In the genomic region with DNA sequence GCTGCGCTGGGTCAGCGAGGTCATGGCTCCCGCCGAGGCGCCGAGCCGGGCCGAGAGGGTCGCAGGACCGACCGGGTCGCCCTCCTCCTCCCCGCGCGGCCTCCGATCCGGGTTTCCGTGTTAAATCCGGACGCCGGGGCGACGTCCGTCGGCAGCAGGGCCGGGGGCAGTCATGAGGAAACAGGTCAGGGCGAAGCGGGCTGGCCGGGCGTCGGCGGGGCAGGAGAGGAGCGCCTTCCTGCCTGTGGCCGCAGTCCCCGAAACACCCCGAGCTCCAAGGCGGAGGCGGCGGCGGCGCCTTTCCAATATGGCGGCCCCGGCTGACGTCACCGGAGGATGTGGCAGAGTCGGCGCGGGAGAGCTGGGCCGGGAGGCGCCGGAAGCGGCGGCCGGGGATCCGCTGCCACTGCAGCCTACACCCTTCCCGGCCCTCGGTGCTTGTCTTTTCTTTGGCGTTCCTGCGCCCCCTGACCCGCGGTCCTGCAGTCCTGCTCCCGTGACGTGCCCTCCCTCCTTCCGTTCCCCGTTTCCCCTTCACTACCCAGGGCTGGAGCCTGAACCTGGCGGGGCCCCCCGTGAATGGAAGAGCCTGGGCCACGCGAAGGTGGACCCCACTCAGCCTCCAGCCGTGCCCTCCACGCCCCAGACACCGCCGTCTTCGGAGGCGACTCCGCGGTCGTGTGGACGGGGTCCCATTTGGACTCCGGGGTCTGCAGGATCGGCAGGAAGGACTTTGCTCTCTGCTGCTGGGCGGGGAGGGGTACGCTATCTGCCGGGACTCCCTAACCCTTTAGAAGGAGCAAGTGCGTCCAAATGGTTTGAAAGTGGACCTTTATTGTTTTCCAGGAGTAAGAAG, we compare ENCODE assay signal across 1 cellular context.
TF ChIP-seq lines count a peak whose summit lies in the region.

A gene (minus strand): TSS at position 309 of the 856 bp plus-strand sequence. CDS start 285 bp downstream, at position 24.

TF ChIP-seq in HEK293, 187 proteins besides CTCF, POLR2A, EP300 and RAD21 (continued from another document and continues in another):
- TF ChIP-seq MZF1 (tag by site-specific recombination; IDR thresholded peaks at IDR 0.05; ENCODE audit: borderline replicate concordance) (no peak; the same call in 1 of the 2 replicates), REPIN1 (tag by site-specific recombination; IDR thresholded peaks at IDR 0.05; ENCODE audit: low read depth) (0 out of 2 replicates have a peak, but pooled peaks have one; percentile 59), ZNF140 (tag by site-specific recombination; IDR thresholded peaks at IDR 0.05) (no peak), ZFP69B (tag by site-specific recombination; IDR thresholded peaks at IDR 0.05) (peak; percentile 100), ZBTB21 (tag by site-specific recombination; IDR thresholded peaks at IDR 0.05) (peak; percentile 90), FEZF1 (tag by site-specific recombination; IDR thresholded peaks at IDR 0.05) (peak; percentile 59), ZIC2 (tag by site-specific recombination; IDR thresholded peaks at IDR 0.05) (peak; percentile 43), HOXC10 (CRISPR knock-in tag; IDR thresholded peaks at IDR 0.05) (no peak), SETDB1 (IDR thresholded peaks at IDR 0.05; ENCODE audit: insufficient read length, low read length) (no peak), ZNF302 (tag by site-specific recombination; IDR thresholded peaks at IDR 0.05; ENCODE audit: low read depth) (no peak), GLIS2 (tag by site-specific recombination; IDR thresholded peaks at IDR 0.05) (peak; percentile 100), ZNF555 (tag by site-specific recombination; conservative IDR thresholded peaks at IDR 0.05) (no peak), ZNF830 (tag by site-specific recombination; IDR thresholded peaks at IDR 0.05; ENCODE audit: low read depth) (no peak), ZNF600 (tag by site-specific recombination; IDR thresholded peaks at IDR 0.05) (peak; percentile 94), ZNF549 (tag by site-specific recombination; IDR thresholded peaks at IDR 0.05) (no peak), ZNF19 (tag by site-specific recombination; IDR thresholded peaks at IDR 0.05; ENCODE audit: low read depth) (no peak), GLIS1 (tag by site-specific recombination; IDR thresholded peaks at IDR 0.05) (peak; percentile 84), ZNF571 (tag by site-specific recombination; IDR thresholded peaks at IDR 0.05) (no peak), ZNF2 (tag by site-specific recombination; IDR thresholded peaks at IDR 0.05) (peak; percentile 93), RBAK (tag by site-specific recombination; IDR thresholded peaks at IDR 0.05) (no peak), ZNF221 (tag by site-specific recombination; IDR thresholded peaks at IDR 0.05; ENCODE audit: borderline replicate concordance) (no peak), ZNF558 (tag by site-specific recombination; IDR thresholded peaks at IDR 0.05) (no peak), KLF16 (tag by site-specific recombination; IDR thresholded peaks at IDR 0.05) (peak; percentile 44), ZNF133 (tag by site-specific recombination; IDR thresholded peaks at IDR 0.05) (no peak), ZNF544 (tag by site-specific recombination; IDR thresholded peaks at IDR 0.05) (no peak), ZNF292 (tag by site-specific recombination; IDR thresholded peaks at IDR 0.05; ENCODE audit: borderline replicate concordance, low read depth) (no peak), ZNF654 (tag by site-specific recombination; IDR thresholded peaks at IDR 0.05; ENCODE audit: low read depth) (no peak), ZNF174 (tag by site-specific recombination; IDR thresholded peaks at IDR 0.05) (no peak), ZNF610 (tag by site-specific recombination; IDR thresholded peaks at IDR 0.05; ENCODE audit: borderline replicate concordance) (peak; percentile 76), ZBTB17 (tag by site-specific recombination; IDR thresholded peaks at IDR 0.05) (peak; percentile 78), ZFP37 (tag by site-specific recombination; IDR thresholded peaks at IDR 0.05) (peak; percentile 97), ZBTB48 (tag by site-specific recombination; IDR thresholded peaks at IDR 0.05) (peak; percentile 79), ZNF138 (tag by site-specific recombination; IDR thresholded peaks at IDR 0.05; ENCODE audit: borderline replicate concordance) (no peak), ZNF670 (tag by site-specific recombination; IDR thresholded peaks at IDR 0.05; ENCODE audit: low read depth) (no peak), ZFHX2 (tag by site-specific recombination; conservative IDR thresholded peaks at IDR 0.05) (peak; percentile 86), ZNF391 (tag by site-specific recombination; IDR thresholded peaks at IDR 0.05; ENCODE audit: borderline replicate concordance, low read depth) (peak; percentile 79), ZNF777 (tag by site-specific recombination; IDR thresholded peaks at IDR 0.05; ENCODE audit: borderline replicate concordance) (no peak), ZNF514 (tag by site-specific recombination; IDR thresholded peaks at IDR 0.05) (no peak)
- TF ChIP-seq, protein P1, sequence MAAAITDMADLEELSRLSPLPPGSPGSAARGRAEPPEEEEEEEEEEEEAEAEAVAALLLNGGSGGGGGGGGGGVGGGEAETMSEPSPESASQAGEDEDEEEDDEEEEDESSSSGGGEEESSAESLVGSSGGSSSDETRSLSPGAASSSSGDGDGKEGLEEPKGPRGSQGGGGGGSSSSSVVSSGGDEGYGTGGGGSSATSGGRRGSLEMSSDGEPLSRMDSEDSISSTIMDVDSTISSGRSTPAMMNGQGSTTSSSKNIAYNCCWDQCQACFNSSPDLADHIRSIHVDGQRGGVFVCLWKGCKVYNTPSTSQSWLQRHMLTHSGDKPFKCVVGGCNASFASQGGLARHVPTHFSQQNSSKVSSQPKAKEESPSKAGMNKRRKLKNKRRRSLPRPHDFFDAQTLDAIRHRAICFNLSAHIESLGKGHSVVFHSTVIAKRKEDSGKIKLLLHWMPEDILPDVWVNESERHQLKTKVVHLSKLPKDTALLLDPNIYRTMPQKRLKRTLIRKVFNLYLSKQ (tag by site-specific recombination; IDR thresholded peaks at IDR 0.05; ENCODE audit: borderline replicate concordance): peak; percentile 82; the same call in 1 of the 2 replicates
- TF ChIP-seq, protein P2, sequence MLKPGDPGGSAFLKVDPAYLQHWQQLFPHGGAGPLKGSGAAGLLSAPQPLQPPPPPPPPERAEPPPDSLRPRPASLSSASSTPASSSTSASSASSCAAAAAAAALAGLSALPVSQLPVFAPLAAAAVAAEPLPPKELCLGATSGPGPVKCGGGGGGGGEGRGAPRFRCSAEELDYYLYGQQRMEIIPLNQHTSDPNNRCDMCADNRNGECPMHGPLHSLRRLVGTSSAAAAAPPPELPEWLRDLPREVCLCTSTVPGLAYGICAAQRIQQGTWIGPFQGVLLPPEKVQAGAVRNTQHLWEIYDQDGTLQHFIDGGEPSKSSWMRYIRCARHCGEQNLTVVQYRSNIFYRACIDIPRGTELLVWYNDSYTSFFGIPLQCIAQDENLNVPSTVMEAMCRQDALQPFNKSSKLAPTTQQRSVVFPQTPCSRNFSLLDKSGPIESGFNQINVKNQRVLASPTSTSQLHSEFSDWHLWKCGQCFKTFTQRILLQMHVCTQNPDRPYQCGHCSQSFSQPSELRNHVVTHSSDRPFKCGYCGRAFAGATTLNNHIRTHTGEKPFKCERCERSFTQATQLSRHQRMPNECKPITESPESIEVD (tag by site-specific recombination; IDR thresholded peaks at IDR 0.05): no peak
- TF ChIP-seq, protein P3, sequence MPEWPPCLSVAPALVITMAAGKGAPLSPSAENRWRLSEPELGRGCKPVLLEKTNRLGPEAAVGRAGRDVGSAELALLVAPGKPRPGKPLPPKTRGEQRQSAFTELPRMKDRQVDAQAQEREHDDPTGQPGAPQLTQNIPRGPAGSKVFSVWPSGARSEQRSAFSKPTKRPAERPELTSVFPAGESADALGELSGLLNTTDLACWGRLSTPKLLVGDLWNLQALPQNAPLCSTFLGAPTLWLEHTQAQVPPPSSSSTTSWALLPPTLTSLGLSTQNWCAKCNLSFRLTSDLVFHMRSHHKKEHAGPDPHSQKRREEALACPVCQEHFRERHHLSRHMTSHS (tag by site-specific recombination; IDR thresholded peaks at IDR 0.05): no peak
- TF ChIP-seq, protein P4, sequence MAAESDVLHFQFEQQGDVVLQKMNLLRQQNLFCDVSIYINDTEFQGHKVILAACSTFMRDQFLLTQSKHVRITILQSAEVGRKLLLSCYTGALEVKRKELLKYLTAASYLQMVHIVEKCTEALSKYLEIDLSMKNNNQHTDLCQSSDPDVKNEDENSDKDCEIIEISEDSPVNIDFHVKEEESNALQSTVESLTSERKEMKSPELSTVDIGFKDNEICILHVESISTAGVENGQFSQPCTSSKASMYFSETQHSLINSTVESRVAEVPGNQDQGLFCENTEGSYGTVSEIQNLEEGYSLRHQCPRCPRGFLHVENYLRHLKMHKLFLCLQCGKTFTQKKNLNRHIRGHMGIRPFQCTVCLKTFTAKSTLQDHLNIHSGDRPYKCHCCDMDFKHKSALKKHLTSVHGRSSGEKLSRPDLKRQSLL (tag by site-specific recombination; IDR thresholded peaks at IDR 0.05): no peak
- TF ChIP-seq, protein P5, sequence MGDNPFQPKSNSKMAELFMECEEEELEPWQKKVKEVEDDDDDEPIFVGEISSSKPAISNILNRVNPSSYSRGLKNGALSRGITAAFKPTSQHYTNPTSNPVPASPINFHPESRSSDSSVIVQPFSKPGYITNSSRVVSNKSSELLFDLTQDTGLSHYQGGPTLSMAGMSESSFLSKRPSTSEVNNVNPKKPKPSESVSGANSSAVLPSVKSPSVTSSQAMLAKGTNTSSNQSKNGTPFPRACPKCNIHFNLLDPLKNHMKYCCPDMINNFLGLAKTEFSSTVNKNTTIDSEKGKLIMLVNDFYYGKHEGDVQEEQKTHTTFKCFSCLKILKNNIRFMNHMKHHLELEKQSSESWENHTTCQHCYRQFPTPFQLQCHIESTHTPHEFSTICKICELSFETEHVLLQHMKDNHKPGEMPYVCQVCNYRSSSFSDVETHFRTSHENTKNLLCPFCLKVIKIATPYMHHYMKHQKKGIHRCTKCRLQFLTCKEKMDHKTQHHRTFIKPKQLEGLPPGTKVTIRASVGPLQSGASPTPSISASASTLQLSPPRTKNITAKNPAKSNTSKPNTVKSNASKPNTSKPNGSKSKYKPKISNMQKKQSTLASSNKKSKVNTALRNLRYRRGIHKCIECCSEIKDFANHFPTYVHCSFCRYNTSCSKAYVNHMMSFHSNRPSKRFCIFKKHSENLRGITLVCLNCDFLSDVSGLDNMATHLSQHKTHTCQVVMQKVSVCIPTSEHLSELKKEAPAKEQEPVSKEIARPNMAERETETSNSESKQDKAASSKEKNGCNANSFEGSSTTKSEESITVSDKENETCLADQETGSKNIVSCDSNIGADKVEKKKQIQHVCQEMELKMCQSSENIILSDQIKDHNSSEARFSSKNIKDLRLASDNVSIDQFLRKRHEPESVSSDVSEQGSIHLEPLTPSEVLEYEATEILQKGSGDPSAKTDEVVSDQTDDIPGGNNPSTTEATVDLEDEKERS (tag by site-specific recombination; IDR thresholded peaks at IDR 0.05): 0 out of 2 replicates have a peak, but pooled peaks have one; percentile 41
- TF ChIP-seq, protein P6, sequence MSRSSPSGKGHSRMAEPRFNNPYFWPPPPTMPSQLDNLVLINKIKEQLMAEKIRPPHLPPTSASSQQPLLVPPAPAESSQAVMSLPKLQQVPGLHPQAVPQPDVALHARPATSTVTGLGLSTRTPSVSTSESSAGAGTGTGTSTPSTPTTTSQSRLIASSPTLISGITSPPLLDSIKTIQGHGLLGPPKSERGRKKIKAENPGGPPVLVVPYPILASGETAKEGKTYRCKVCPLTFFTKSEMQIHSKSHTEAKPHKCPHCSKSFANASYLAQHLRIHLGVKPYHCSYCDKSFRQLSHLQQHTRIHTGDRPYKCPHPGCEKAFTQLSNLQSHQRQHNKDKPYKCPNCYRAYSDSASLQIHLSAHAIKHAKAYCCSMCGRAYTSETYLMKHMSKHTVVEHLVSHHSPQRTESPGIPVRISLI (tag by site-specific recombination; IDR thresholded peaks at IDR 0.05): peak; percentile 39; the same call in 1 of the 2 replicates
- TF ChIP-seq, protein P7, sequence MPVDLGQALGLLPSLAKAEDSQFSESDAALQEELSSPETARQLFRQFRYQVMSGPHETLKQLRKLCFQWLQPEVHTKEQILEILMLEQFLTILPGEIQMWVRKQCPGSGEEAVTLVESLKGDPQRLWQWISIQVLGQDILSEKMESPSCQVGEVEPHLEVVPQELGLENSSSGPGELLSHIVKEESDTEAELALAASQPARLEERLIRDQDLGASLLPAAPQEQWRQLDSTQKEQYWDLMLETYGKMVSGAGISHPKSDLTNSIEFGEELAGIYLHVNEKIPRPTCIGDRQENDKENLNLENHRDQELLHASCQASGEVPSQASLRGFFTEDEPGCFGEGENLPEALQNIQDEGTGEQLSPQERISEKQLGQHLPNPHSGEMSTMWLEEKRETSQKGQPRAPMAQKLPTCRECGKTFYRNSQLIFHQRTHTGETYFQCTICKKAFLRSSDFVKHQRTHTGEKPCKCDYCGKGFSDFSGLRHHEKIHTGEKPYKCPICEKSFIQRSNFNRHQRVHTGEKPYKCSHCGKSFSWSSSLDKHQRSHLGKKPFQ (tag by site-specific recombination; IDR thresholded peaks at IDR 0.05): no peak
- TF ChIP-seq, protein P8, sequence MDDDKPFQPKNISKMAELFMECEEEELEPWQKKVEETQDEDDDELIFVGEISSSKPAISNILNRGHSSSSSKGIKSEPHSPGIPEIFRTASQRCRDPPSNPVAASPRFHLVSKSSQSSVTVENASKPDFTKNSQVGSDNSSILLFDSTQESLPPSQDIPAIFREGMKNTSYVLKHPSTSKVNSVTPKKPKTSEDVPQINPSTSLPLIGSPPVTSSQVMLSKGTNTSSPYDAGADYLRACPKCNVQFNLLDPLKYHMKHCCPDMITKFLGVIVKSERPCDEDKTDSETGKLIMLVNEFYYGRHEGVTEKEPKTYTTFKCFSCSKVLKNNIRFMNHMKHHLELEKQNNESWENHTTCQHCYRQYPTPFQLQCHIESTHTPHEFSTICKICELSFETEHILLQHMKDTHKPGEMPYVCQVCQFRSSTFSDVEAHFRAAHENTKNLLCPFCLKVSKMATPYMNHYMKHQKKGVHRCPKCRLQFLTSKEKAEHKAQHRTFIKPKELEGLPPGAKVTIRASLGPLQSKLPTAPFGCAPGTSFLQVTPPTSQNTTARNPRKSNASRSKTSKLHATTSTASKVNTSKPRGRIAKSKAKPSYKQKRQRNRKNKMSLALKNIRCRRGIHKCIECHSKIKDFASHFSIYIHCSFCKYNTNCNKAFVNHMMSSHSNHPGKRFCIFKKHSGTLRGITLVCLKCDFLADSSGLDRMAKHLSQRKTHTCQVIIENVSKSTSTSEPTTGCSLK (tag by site-specific recombination; IDR thresholded peaks at IDR 0.05): no peak
- TF ChIP-seq, protein P9, sequence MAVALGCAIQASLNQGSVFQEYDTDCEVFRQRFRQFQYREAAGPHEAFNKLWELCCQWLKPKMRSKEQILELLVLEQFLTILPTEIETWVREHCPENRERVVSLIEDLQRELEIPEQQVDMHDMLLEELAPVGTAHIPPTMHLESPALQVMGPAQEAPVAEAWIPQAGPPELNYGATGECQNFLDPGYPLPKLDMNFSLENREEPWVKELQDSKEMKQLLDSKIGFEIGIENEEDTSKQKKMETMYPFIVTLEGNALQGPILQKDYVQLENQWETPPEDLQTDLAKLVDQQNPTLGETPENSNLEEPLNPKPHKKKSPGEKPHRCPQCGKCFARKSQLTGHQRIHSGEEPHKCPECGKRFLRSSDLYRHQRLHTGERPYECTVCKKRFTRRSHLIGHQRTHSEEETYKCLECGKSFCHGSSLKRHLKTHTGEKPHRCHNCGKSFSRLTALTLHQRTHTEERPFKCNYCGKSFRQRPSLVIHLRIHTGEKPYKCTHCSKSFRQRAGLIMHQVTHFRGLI (tag by site-specific recombination; IDR thresholded peaks at IDR 0.05): peak; percentile 29; the same call in 1 of the 2 replicates
